In genomic region chr4:24282446-24282845, GRCh38 we compare ENCODE assay signal across 23 cellular contexts.
"Had no signal": no experiment of that assay in that cellular context is flagged by ENCODE, and none has a peak within 500 bp of the region (broad histone marks: within the 10 kb centered on the region; RNA-seq: fewer than 3 reads in every experiment).

No MANE protein-coding gene starts in this region.

- H3K4me3 ChIP-seq: body of pancreas, SJCRH30 had no signal

- H3K9me3 Mint-ChIP-seq: activated B cell treated with CpG ODN at 0.5 μM for 24 hours; activated CD4-positive, alpha-beta memory T cell treated with anti-CD3 and anti-CD28 coated beads, Interleukin-2, amount 10 ng/mL, durations not matched to agents 7 days and 5 days; activated CD4-positive, alpha-beta T cell treated with anti-CD3 and anti-CD28 coated beads, Interleukin-2, amount 10 ng/mL, durations not matched to agents 7 days and 5 days; activated naive CD4-positive, alpha-beta T cell treated with anti-CD3 and anti-CD28 coated beads, Interleukin-2, amount 50 U/mL, for 24 hours; activated T-helper 2 cell treated with anti-CD3 and anti-CD28 coated beads, Interferon-gamma antibody, Interleukin-2, Interleukin-4, amounts not matched to agents 10 μg/mL and 5 μg/mL and 100 μg/mL, durations not matched to agents 14 hours and 24 hours and 36 hours had no signal

- H3K9me3 ChIP-seq: body of pancreas, SJCRH30 had no signal

- H3K4me1 Mint-ChIP-seq: activated B cell treated with CpG ODN at 0.5 μM for 24 hours; activated CD4-positive, alpha-beta memory T cell treated with anti-CD3 and anti-CD28 coated beads, Interleukin-2, amount 10 ng/mL, durations not matched to agents 7 days and 5 days; activated CD4-positive, alpha-beta T cell treated with anti-CD3 and anti-CD28 coated beads, Interleukin-2, amount 10 ng/mL, durations not matched to agents 7 days and 5 days; activated naive CD4-positive, alpha-beta T cell treated with anti-CD3 and anti-CD28 coated beads, Interleukin-2, amount 50 U/mL, for 24 hours; central memory CD8-positive, alpha-beta T cell had no signal

- H3K27ac ChIP-seq: body of pancreas, SJCRH30 had no signal

- H3K36me3 ChIP-seq: SJCRH30 had no signal

- H3K4me3 Mint-ChIP-seq: activated B cell treated with CpG ODN at 0.5 μM for 24 hours; activated CD4-positive, alpha-beta memory T cell treated with anti-CD3 and anti-CD28 coated beads, Interleukin-2, amount 10 ng/mL, durations not matched to agents 7 days and 5 days; activated CD4-positive, alpha-beta T cell treated with anti-CD3 and anti-CD28 coated beads, Interleukin-2, amount 10 ng/mL, durations not matched to agents 7 days and 5 days; activated naive CD4-positive, alpha-beta T cell treated with anti-CD3 and anti-CD28 coated beads, Interleukin-2, amount 50 U/mL, for 24 hours; central memory CD8-positive, alpha-beta T cell; T-helper 1 cell treated with Interleukin-12 subunit alpha and Interleukin-12 subunit beta and Interleukin-4 antibody, amounts not matched to agents 30 μg/mL and 1 μg/mL, for 36 hours had no signal

- ATAC-seq: body of pancreas, PC-3, SK-N-SH treated with all-trans-retinoic acid at 6 μM for 48 hours had no signal

- H3K27me3 ChIP-seq: body of pancreas, SJCRH30 had no signal

- DNase-seq: activated B cell treated with CpG ODN at 0.5 μM for 24 hours; activated CD4-positive, alpha-beta memory T cell treated with anti-CD3 and anti-CD28 coated beads, Interleukin-2, amount 10 ng/mL, durations not matched to agents 7 days and 5 days; activated CD4-positive, alpha-beta T cell treated with anti-CD3 and anti-CD28 coated beads, Interleukin-2, amount 10 ng/mL, durations not matched to agents 7 days and 5 days; activated naive CD4-positive, alpha-beta T cell; activated T-cell treated with anti-CD3 and anti-CD28 coated beads for 4 hours; activated T-cell treated with anti-CD3 and anti-CD28 coated beads, Interleukin-2, amount 50 U/mL, for 48 hours; aorta; body of pancreas; Kasumi-1; KBM-7; NCI-H1105 treated with DMSO at 0.1 percent for 48 hours; NCI-H1436 treated with DMSO at 0.1 percent for 48 hours; NCI-H187; NCI-H2081; NCI-H446; NCI-H524; PC-3; SJCRH30 had no signal

- H3K27ac Mint-ChIP-seq: activated B cell treated with CpG ODN at 0.5 μM for 24 hours; activated CD4-positive, alpha-beta memory T cell treated with anti-CD3 and anti-CD28 coated beads, Interleukin-2, amount 10 ng/mL, durations not matched to agents 7 days and 5 days; activated CD4-positive, alpha-beta T cell treated with anti-CD3 and anti-CD28 coated beads, Interleukin-2, amount 10 ng/mL, durations not matched to agents 7 days and 5 days; activated naive CD4-positive, alpha-beta T cell treated with anti-CD3 and anti-CD28 coated beads, Interleukin-2, amount 50 U/mL, for 24 hours; activated T-helper 2 cell treated with anti-CD3 and anti-CD28 coated beads, Interferon-gamma antibody, Interleukin-2, Interleukin-4, amounts not matched to agents 10 μg/mL and 5 μg/mL and 100 μg/mL, durations not matched to agents 14 hours and 24 hours and 36 hours; T-helper 1 cell treated with Interleukin-12 subunit alpha and Interleukin-12 subunit beta and Interleukin-4 antibody, amounts not matched to agents 30 μg/mL and 1 μg/mL, for 36 hours had no signal

- H3K4me1 ChIP-seq: SJCRH30 had no signal

- H3K27me3 Mint-ChIP-seq: activated B cell treated with CpG ODN at 0.5 μM for 24 hours; activated CD4-positive, alpha-beta memory T cell treated with anti-CD3 and anti-CD28 coated beads, Interleukin-2, amount 10 ng/mL, durations not matched to agents 7 days and 5 days; activated CD4-positive, alpha-beta T cell treated with anti-CD3 and anti-CD28 coated beads, Interleukin-2, amount 10 ng/mL, durations not matched to agents 7 days and 5 days; central memory CD8-positive, alpha-beta T cell had no signal

- H3K36me3 Mint-ChIP-seq: activated naive CD4-positive, alpha-beta T cell treated with anti-CD3 and anti-CD28 coated beads, Interleukin-2, amount 50 U/mL, for 24 hours had no signal
